Comparison of ENCODE assay signal across 8 cellular contexts in genomic region chrX:120560405-120560841, GRCh38. TPM values are rescaled to one million over a fixed set of nuclear protein-coding genes. Genes with fewer than 3 reads are reported as not detected.
DNase-seq lines count a peak whose midpoint lies in the region; ATAC-seq and TF ChIP-seq lines count a peak whose summit lies in the region.

No MANE protein-coding gene starts in this region.

- H4K20me1 ChIP-seq in SU-DHL-6 (ENCODE audit: low read depth, low read length), result no peaks in the 10 kb centered on the region

- TF ChIP-seq CTCF in SU-DHL-6 (IDR thresholded peaks at IDR 0.05; ENCODE audit: insufficient read depth, low read length, poor library complexity, severe bottlenecking), result no peak
- no peak for TF ChIP-seq CTCF in astrocyte of the cerebellum (IDR thresholded peaks at IDR 0.05; ENCODE audit: low read depth, low read length, missing control alignments)
- no peak for TF ChIP-seq CTCF in spleen (IDR thresholded peaks at IDR 0.05 in 8 of 11, conservative IDR thresholded peaks at IDR 0.05 in 3 of 11)

- H3K27ac ChIP-seq in SU-DHL-6 (ENCODE audit: low read depth, low read length), result peak overlapping the region; percentile 88
- H3K27ac ChIP-seq in spleen, result peak overlapping the region; percentile 84 to 99 (median 96)

- H2AFZ ChIP-seq in SU-DHL-6 (ENCODE audit: low read depth, low read length, severe bottlenecking), result no peak overlapping the region

- peaks cover 20 to 42% of the 10 kb centered on the region in 2 donors for H3K4me1 Mint-ChIP-seq in immature natural killer cell

- H3K4me3 ChIP-seq in SU-DHL-6 (ENCODE audit: insufficient read depth, low read length, poor library complexity, severe bottlenecking) (peak overlapping the region; percentile 86), astrocyte of the cerebellum (ENCODE audit: low read depth, low read length) (peak overlapping the region; percentile 59), spleen (peak overlapping the region; percentile 49 to 83 (median 54))

- peaks cover 6 to 14% (median 8%) of the 10 kb centered on the region in 3 donors for H3K27me3 Mint-ChIP-seq in immature natural killer cell (ENCODE audit: low read depth in 3 of 3)

- peak overlapping the region; percentile 71 for H3K4me2 ChIP-seq in SU-DHL-6 (ENCODE audit: low read depth, low read length, poor library complexity, severe bottlenecking)

- DNase-seq in NCI-H748 (lab: John Stamatoyannopoulos, UW; ENCODE audit: unreplicated experiment), result peak; percentile 83
- no peak for DNase-seq in NCI-H748 treated with DMSO at 0.1 percent for 48 hours (lab: John Stamatoyannopoulos, UW)
- no peak for DNase-seq in astrocyte of the cerebellum (ENCODE audit: low read depth)
- DNase-seq in immature natural killer cell, result peak; percentile 45 to 54 (median 47)
- DNase-seq in spleen, result peak; percentile 76
- no peak for DNase-seq in 8988T

- peak overlapping the region; percentile 91 to 98 (median 96) for H3K27ac Mint-ChIP-seq in immature natural killer cell

- intact Hi-C loops in spleen (cut with DNase I; ENCODE audit: low total_unique reads), result no loop called here

- peaks cover 11% of the 10 kb centered on the region for H3F3A ChIP-seq in SU-DHL-6 (ENCODE audit: insufficient read depth)

- H3K9me2 ChIP-seq in SU-DHL-6 (replicated peaks; ENCODE audit: insufficient read depth, low read length), result no peaks in the 10 kb centered on the region

- in situ Hi-C loops in astrocyte of the cerebellum (cut with HindIII; ENCODE audit: low sequenced_read_pairs), result no loop called here

- H3K4me1 ChIP-seq in spleen, result peaks cover 4 to 54% (median 23%) of the 10 kb centered on the region in 6 donors

- peak; percentile 20 for ATAC-seq in HG03060 (IDR thresholded peaks at IDR 0.05; ENCODE audit: low read depth, unreplicated experiment)

- H3K9me3 ChIP-seq in SU-DHL-6 (ENCODE audit: insufficient read depth, low read length) (no peaks in the 10 kb centered on the region), spleen (no peaks in the 10 kb centered on the region)

- peak overlapping the region; percentile 89 for H3K9ac ChIP-seq in SU-DHL-6 (ENCODE audit: low read length)

- peaks cover 26% of the 10 kb centered on the region for H3K79me2 ChIP-seq in SU-DHL-6 (ENCODE audit: insufficient read depth, low read length)

- H3K27me3 ChIP-seq in SU-DHL-6 (ENCODE audit: low read length), result no peaks in the 10 kb centered on the region
- H3K27me3 ChIP-seq in spleen (replicated peaks in 1 of 7), result no peaks in the 10 kb centered on the region

- peaks cover 0 to 5% (median 0%) of the 10 kb centered on the region in 3 donors for H3K36me3 Mint-ChIP-seq in immature natural killer cell

- WGBS in spleen, 5 donors, result 1 to 33% (median 1%) methylated on average over 9 to 10 of the region's 10 CpGs

- H3K9me3 Mint-ChIP-seq in immature natural killer cell, result no peaks in the 10 kb centered on the region

- peaks cover 2% of the 10 kb centered on the region; the same call in 1 of the 2 replicates for H3K36me3 ChIP-seq in SU-DHL-6 (ENCODE audit: low read length)
- H3K36me3 ChIP-seq in spleen, result peaks cover 0 to 25% (median 0%) of the 10 kb centered on the region in 6 donors

- peak overlapping the region; percentile 93 to 99 (median 97) for H3K4me3 Mint-ChIP-seq in immature natural killer cell

- no peak for TF ChIP-seq POLR2A in spleen (IDR thresholded peaks at IDR 0.05)

RNA-seq across cellular contexts. Expression of gene CUL4B, which starts 0.3 kb away (rescaled TPM):
- polyA plus RNA-seq in immature natural killer cell, result 10 to 100 TPM; 16.8 to 28.7 (median 17.0) TPM
- 10 to 100 TPM; 37.8 to 60.1 (median 47.5) TPM for total RNA-seq in spleen
- 10 to 100 TPM; 19.6 to 23.3 (median 20.1) TPM for polyA plus RNA-seq in spleen

RNA-seq across cellular contexts. Expression of gene MCTS1, which starts 43.5 kb away (rescaled TPM):
- polyA plus RNA-seq in immature natural killer cell (10 to 100 TPM; 64.7 to 80.5 (median 70.3) TPM), spleen (10 to 100 TPM; 36.6 to 56.1 (median 51.6) TPM)
- total RNA-seq in spleen, result 10 to 100 TPM; 21.6 to 39.1 (median 28.1) TPM

Comparison
In these comparisons a context has a peak if more than half of its experiments do, and no peak if none do; other contexts are left out.
1. DNase-seq: peak in NCI-H748 (single experiment), immature natural killer cell (3 of 3) and spleen (single experiment); none in NCI-H748 treated with DMSO at 0.1 percent for 48 hours (single experiment), astrocyte of the cerebellum (single experiment) and 8988T (single experiment).
2. Peak in every context shown above with its lines, with median percentiles within 50 percentile points of each other: H3K4me3 ChIP-seq.